3 cellular contexts compared by ENCODE assay signal in genomic region chr6:156942266-156942665, GRCh38.
TF ChIP-seq lines count a peak whose summit lies in the region.

No MANE protein-coding gene starts in this region.

TF ChIP-seq in SK-N-SH treated with all-trans-retinoic acid at 6 μM for 48 hours, 23 proteins besides CTCF, POLR2A, EP300 and RAD21 (continued from another document):
- TF ChIP-seq POU6F1 (CRISPR knock-in tag; IDR thresholded peaks at IDR 0.05; ENCODE audit: borderline replicate concordance, low read depth): no peak
- no peak for TF ChIP-seq ZFP30 (CRISPR knock-in tag; IDR thresholded peaks at IDR 0.05)
- TF ChIP-seq GLIS3 (CRISPR knock-in tag; IDR thresholded peaks at IDR 0.05): no peak
- TF ChIP-seq SNAI2 (CRISPR knock-in tag; IDR thresholded peaks at IDR 0.05): no peak
- no peak for TF ChIP-seq CSRNP3 (CRISPR knock-in tag; IDR thresholded peaks at IDR 0.05)
- no peak for TF ChIP-seq CREB5 (CRISPR knock-in tag; IDR thresholded peaks at IDR 0.05; ENCODE audit: low read depth)
- no peak for TF ChIP-seq RARB (CRISPR knock-in tag; IDR thresholded peaks at IDR 0.05)
- TF ChIP-seq ZFP3 (CRISPR knock-in tag; IDR thresholded peaks at IDR 0.05): no peak
- no peak for TF ChIP-seq PATZ1 (CRISPR knock-in tag; IDR thresholded peaks at IDR 0.05; ENCODE audit: borderline replicate concordance)
TF ChIP-seq in SK-N-SH treated with all-trans-retinoic acid at 6 μM for 48 hours: peak in this region for 0.

TF ChIP-seq in SK-N-SH, 30 proteins besides CTCF, POLR2A, EP300 and RAD21 (continued from another document):
- no peak for TF ChIP-seq USF1 (IDR thresholded peaks at IDR 0.05; ENCODE audit: borderline replicate concordance, low read depth)
- TF ChIP-seq ZBTB33 (IDR thresholded peaks at IDR 0.05; ENCODE audit: borderline replicate concordance, low read depth): no peak
- TF ChIP-seq NRF1 (IDR thresholded peaks at IDR 0.05; ENCODE audit: low read depth, low read length): no peak
- TF ChIP-seq RFX5 (IDR thresholded peaks at IDR 0.05; ENCODE audit: low read length): no peak
- no peak for TF ChIP-seq IRF3 (IDR thresholded peaks at IDR 0.05; ENCODE audit: low read depth, low read length)
- TF ChIP-seq JUND (IDR thresholded peaks at IDR 0.05): no peak
- no peak for TF ChIP-seq FOXJ3 (CRISPR knock-in tag; IDR thresholded peaks at IDR 0.05)
- no peak for TF ChIP-seq NFIC (IDR thresholded peaks at IDR 0.05; ENCODE audit: borderline replicate concordance)
- no peak for TF ChIP-seq GATA2 (CRISPR knock-in tag; IDR thresholded peaks at IDR 0.05)
- TF ChIP-seq SIN3A (IDR thresholded peaks at IDR 0.05; ENCODE audit: borderline replicate concordance, low read depth, low read length): no peak
- TF ChIP-seq YY1 (IDR thresholded peaks at IDR 0.05; ENCODE audit: low read depth): no peak
- no peak for TF ChIP-seq TAF1 (IDR thresholded peaks at IDR 0.05; ENCODE audit: borderline replicate concordance, low read depth, low read length)
- no peak for TF ChIP-seq TEAD4 (IDR thresholded peaks at IDR 0.05; ENCODE audit: borderline replicate concordance, insufficient read depth)
- no peak for TF ChIP-seq GABPA (IDR thresholded peaks at IDR 0.05; ENCODE audit: low read depth)

TF ChIP-seq in GM23338, 12 proteins besides CTCF, POLR2A, EP300 and RAD21 (continued from another document):
- peak; percentile 63; the same call in 1 of the 2 replicates for TF ChIP-seq ZNF462 (CRISPR knock-in tag; IDR thresholded peaks at IDR 0.05)
- TF ChIP-seq CREB1 (CRISPR knock-in tag; IDR thresholded peaks at IDR 0.05; ENCODE audit: low read depth): no peak
- no peak for TF ChIP-seq NANOG (IDR thresholded peaks at IDR 0.05; ENCODE audit: borderline replicate concordance)
- TF ChIP-seq ZNF114 (CRISPR knock-in tag; IDR thresholded peaks at IDR 0.05): 0 out of 2 replicates have a peak, but pooled peaks have one; percentile 24
- TF ChIP-seq REST (IDR thresholded peaks at IDR 0.05; ENCODE audit: unreplicated experiment): no peak
- TF ChIP-seq EZH2phosphoT487 (IDR thresholded peaks at IDR 0.05; ENCODE audit: unreplicated experiment): no peak
- TF ChIP-seq JUNB (IDR thresholded peaks at IDR 0.05; ENCODE audit: unreplicated experiment): no peak
- no peak for TF ChIP-seq ETS1 (IDR thresholded peaks at IDR 0.05)
- no peak for TF ChIP-seq STAT1 (IDR thresholded peaks at IDR 0.05; ENCODE audit: unreplicated experiment)
- TF ChIP-seq ZNF331 (CRISPR knock-in tag; IDR thresholded peaks at IDR 0.05; ENCODE audit: low read depth): no peak
